28 cellular contexts compared by ENCODE assay signal in genomic region chr11:75084883-75085282, GRCh38. TPM values are rescaled to one million over a fixed set of nuclear protein-coding genes. Genes with fewer than 3 reads are reported as not detected.
A peak's percentile ranks its signal among the peaks of the same experiment; 100 is the strongest.
DNase-seq lines count a peak whose midpoint lies in the region; ATAC-seq, FAIRE-seq and TF ChIP-seq lines count a peak whose summit lies in the region.
"Had no signal": no experiment of that assay in that cellular context is flagged by ENCODE, and none has a peak within 500 bp of the region (broad histone marks: within the 10 kb centered on the region; RNA-seq: fewer than 3 reads in every experiment).

No MANE protein-coding gene starts in this region.

- H3K9me1 ChIP-seq in K562 (ENCODE audit: control insufficient read depth, insufficient read depth, low read length) = no peaks in the 10 kb centered on the region

- H3K9me3 ChIP-seq in K562 (replicated peaks; ENCODE audit: control insufficient read depth, insufficient read depth, low read depth, low read length) = no peaks in the 10 kb centered on the region
- no peaks in the 10 kb centered on the region for H3K9me3 ChIP-seq in pancreas
- H3K9me3 ChIP-seq in stomach = peaks cover 0 to under 1% (median 0%) of the 10 kb centered on the region in 4 donors
- H3K9me3 ChIP-seq: BE2C had no signal

- TF ChIP-seq EP300 in K562 (IDR thresholded peaks at IDR 0.05; ENCODE audit: low read length) (no peak), stomach (IDR thresholded peaks at IDR 0.05) (no peak)

- no peak overlapping the region for H3K4me2 ChIP-seq in K562 (ENCODE audit: insufficient read depth, low read length)
- H3K4me2 ChIP-seq: BLaER1 had no signal

- DNase-seq in K562 (ENCODE audit: extremely low read depth in 1 of 4, low spot score in 3 of 4) (no peak), pancreas (no peak), stomach (no peak)
- no peak for DNase-seq in activated CD4-positive, alpha-beta T cell treated with anti-CD3 and anti-CD28 coated beads for 1 hour
- DNase-seq: ACHN; BE2C; C1 segment of cervical spinal cord; CD4-positive, alpha-beta memory T cell; CD4-positive, CD25-positive, alpha-beta regulatory T cell; CD8-positive, alpha-beta memory T cell; COR-L47; DMS 273 treated with DMSO at 0.1 percent for 48 hours; DMS153; DMS53; DMS79; DND-41; EL; GF-D8 had no signal

- H3K4me3 ChIP-seq in K562 (no peak overlapping the region), pancreas (no peak overlapping the region), stomach (no peak overlapping the region)
- H3K4me3 ChIP-seq: BLaER1 had no signal

- peaks cover 28% of the 10 kb centered on the region; the same call in 2 of the 3 replicates for H3K36me3 ChIP-seq in K562 (ENCODE audit: control insufficient read depth, insufficient read depth, low read length)
- H3K36me3 ChIP-seq in pancreas = no peaks in the 10 kb centered on the region
- no peaks in the 10 kb centered on the region for H3K36me3 ChIP-seq in stomach
- H3K36me3 ChIP-seq: BE2C, BLaER1 had no signal

- H3K27ac ChIP-seq in K562 (ENCODE audit: extremely low read depth, low read depth, low read length) = no peak overlapping the region
- H3K27ac ChIP-seq in pancreas = no peak overlapping the region
- no peak overlapping the region for H3K27ac ChIP-seq in stomach
- H3K27ac ChIP-seq: 22Rv1, BLaER1 had no signal

- no peaks in the 10 kb centered on the region for H4K20me1 ChIP-seq in K562 (replicated peaks; ENCODE audit: control insufficient read depth, insufficient read depth, low read length)
- H4K20me1 ChIP-seq: BLaER1 had no signal

- TF ChIP-seq POLR2A in K562 (conservative IDR thresholded peaks at IDR 0.05) = no peak
- TF ChIP-seq POLR2A in stomach (IDR thresholded peaks at IDR 0.05) = no peak

- FAIRE-seq in A204.1 (lab: Jason Lieb, UNC) (peak; percentile 54), K562 (lab: Jason Lieb, UNC) (no peak), pancreas (lab: Jason Lieb, UNC) (peak; percentile 23)
- FAIRE-seq: GM12891, GM19239 had no signal

- POLR2A ChIA-PET in K562 (lab: Yijun Ruan, JAX) = interaction anchor here (0.6 to 1.2 kb wide), 2 partner anchors 12 to 20 kb away, joined by 3 to 4 read pairs; partner anchors contain the start of gene OR2AT4

- no peak overlapping the region for H2AFZ ChIP-seq in K562 (ENCODE audit: low read depth, low read length)

- peaks cover 4 to 13% of the 10 kb centered on the region in 2 experiments; a peak in 4 of 5 replicates for H3K4me1 ChIP-seq in K562 (replicated peaks in 1 of 2; ENCODE audit: control insufficient read depth in 2 of 2, insufficient read depth in 2 of 2, low read length in 2 of 2)
- no peaks in the 10 kb centered on the region for H3K4me1 ChIP-seq in pancreas
- no peaks in the 10 kb centered on the region for H3K4me1 ChIP-seq in stomach
- H3K4me1 ChIP-seq: BE2C, BLaER1 had no signal

- TF ChIP-seq CTCF in K562 (IDR thresholded peaks at IDR 0.05 in 2 of 3, conservative IDR thresholded peaks at IDR 0.05 in 1 of 3; ENCODE audit: insufficient read depth in 2 of 3, low read depth in 1 of 3, low read length in 3 of 3) = no peak
- no peak for TF ChIP-seq CTCF in pancreas (IDR thresholded peaks at IDR 0.05)
- no peak for TF ChIP-seq CTCF in stomach (IDR thresholded peaks at IDR 0.05)

- intact Hi-C loops in K562 (cut with micrococcal nuclease) (no loop called here), pancreas (cut with DNase I) (no loop called here), stomach (cut with DNase I; ENCODE audit: low total_unique reads) (no loop called here)

- no TSS peak for BruUV-seq in K562 (replicated peaks; lab: Mats Ljungman, UMichigan)

- no peak overlapping the region for H3K9ac ChIP-seq in K562 (ENCODE audit: insufficient read depth in 1 of 2, low read depth in 2 of 2, low read length in 2 of 2)
- H3K9ac ChIP-seq: BLaER1 had no signal

- 90% methylated on average over 1 of the region's 1 CpG for WGBS in K562 (ENCODE audit: insufficient coverage, low coverage, missing lambda C conversion rate)
- WGBS in pancreas, 2 donors = 74 to 85% methylated on average over 1 of the region's 1 CpG
- WGBS in stomach, 5 donors = 61 to 76% (median 68%) methylated on average over 1 of the region's 1 CpG

- CTCF ChIA-PET in K562 (lab: Yijun Ruan, JAX; ENCODE audit: low intra/inter-chr PET ratio) = no interaction called here

- TF ChIP-seq RAD21 in K562 (CRISPR knock-in tag; conservative IDR thresholded peaks at IDR 0.05 in 1 of 2, IDR thresholded peaks at IDR 0.05 in 1 of 2) = no peak

- no peaks in the 10 kb centered on the region for H3K27me3 ChIP-seq in K562 (ENCODE audit: control insufficient read depth in 2 of 2, insufficient read depth in 2 of 2, low read length in 2 of 2)
- no peaks in the 10 kb centered on the region for H3K27me3 ChIP-seq in pancreas
- H3K27me3 ChIP-seq in stomach = peaks cover 0 to 31% (median 0%) of the 10 kb centered on the region in 3 donors
- H3K27me3 ChIP-seq: BE2C, BLaER1 had no signal

- peaks cover 19% of the 10 kb centered on the region for H3K79me2 ChIP-seq in K562 (ENCODE audit: control insufficient read depth, insufficient read depth, low read length)

- no peak for ATAC-seq in K562
- ATAC-seq in pancreas = no peak

- in situ Hi-C loops in K562 (cut with MboI) = no loop called here

TF ChIP-seq in K562, 482 proteins besides CTCF, POLR2A, EP300 and RAD21:
- TF ChIP-seq HDAC3 (IDR thresholded peaks at IDR 0.05; ENCODE audit: borderline replicate concordance, partially characterized antibody) (no peak), ZNF766 (CRISPR knock-in tag; conservative IDR thresholded peaks at IDR 0.05) (no peak), ASH1L (IDR thresholded peaks at IDR 0.05; ENCODE audit: borderline replicate concordance, low read depth, partially characterized antibody) (peak; percentile 25), ZNF512 (tag; IDR thresholded peaks at IDR 0.05) (peak; percentile 69; the same call in 1 of the 2 replicates), ZNF316 (IDR thresholded peaks at IDR 0.05) (peak; percentile 73), C11orf30 (IDR thresholded peaks at IDR 0.05; ENCODE audit: low read depth) (peak; percentile 65; the same call in 1 of the 2 replicates)
TF ChIP-seq in K562: peak in this region for 4.

RNA-seq across cellular contexts. Expression of gene OR2AT4, which starts 11.8 kb away (rescaled TPM):
- 10.3 and 25.0 TPM in 2 replicates for total RNA-seq in K562 (2011; cell fraction: chromatin; rRNA removed; ENCODE audit: low replicate concordance)
- total RNA-seq in K562 (2011; cell fraction: nucleolus; rRNA removed) = 3.0 and 4.3 TPM in 2 replicates
- total RNA-seq in K562 (2011; cell fraction: nucleoplasm; rRNA removed) = 25.1 and 45.6 TPM in 2 replicates
- total RNA-seq in K562 (2014; rRNA removed) (0.86 and 0.90 TPM in 2 replicates), K562 (2014; rRNA removed; fragmentation: Illumina TruSeq; extraction: Trizol) (2.3 and 2.8 TPM in 2 replicates), K562 (2015; rRNA removed; fragmentation: Illumina TruSeq; extraction: Trizol) (2.2 and 2.4 TPM in 2 replicates), K562 (2021) (1.6 and 2.3 TPM in 2 replicates), pancreas (not detected), stomach (not detected)
- polyA plus RNA-seq in K562 (2011; rRNA removed) (1.8 and 1.9 TPM in 2 replicates), K562 (2014; fragmentation: Illumina TruSeq; extraction: Trizol) (3.0 and 3.1 TPM in 2 replicates), K562 (2014; fragmentation: Nextera tagmentation; extraction: Ambion mirVana) (1 to 10 TPM; 1.7 to 2.0 TPM), K562 (2014; rRNA removed) (1.5 and 1.9 TPM in 2 replicates), pancreas (under 1 TPM in 1 of 2 donors, not detected in 1; under 0.01 TPM), stomach (not detected)
- 1.7 and 3.0 TPM in 2 replicates for polyA plus RNA-seq in K562 (2011; cell fraction: cytosol; rRNA removed)
- polyA plus RNA-seq in K562 (2011; cell fraction: nucleus; rRNA removed) = 4.8 and 11.5 TPM in 2 replicates
- polyA plus RNA-seq in K562 (2012) = 2.0 and 2.5 TPM in 2 replicates
- 4.9 and 9.8 TPM in 2 replicates for polyA minus RNA-seq in K562 (2011; rRNA and poly(A)+ RNA removed)
- 0.36 and 1.5 TPM in 2 replicates for polyA minus RNA-seq in K562 (2011; cell fraction: cytosol; rRNA and poly(A)+ RNA removed)
- polyA minus RNA-seq in K562 (2011; cell fraction: nucleus; rRNA and poly(A)+ RNA removed) = 3.2 and 5.7 TPM in 2 replicates
- total RNA-seq: A172; A673; CD4-positive, alpha-beta memory T cell; CD4-positive, CD25-positive, alpha-beta regulatory T cell; CD8-positive, alpha-beta memory T cell; G401 had no signal
- polyA plus RNA-seq: AG04450; CD14-positive monocyte; CD4-positive, alpha-beta memory T cell; CD4-positive, CD25-positive, alpha-beta regulatory T cell; CD8-positive, alpha-beta memory T cell had no signal
